18 cellular contexts compared by ENCODE assay signal in genomic region chr1:77557053-77557452, GRCh38.
"Had no signal": no experiment of that assay in that cellular context is flagged by ENCODE, and none has a peak within 500 bp of the region (broad histone marks: within the 10 kb centered on the region; RNA-seq: fewer than 3 reads in every experiment).

No MANE protein-coding gene starts in this region.

- H3K4me3 ChIP-seq: lower lobe of right lung, neural progenitor cell, ovary, sigmoid colon had no signal

- H3K9me3 Mint-ChIP-seq: activated naive CD4-positive, alpha-beta T cell treated with anti-CD3 and anti-CD28 coated beads, Interleukin-2, amount 10 ng/mL, durations not matched to agents 7 days and 5 days; activated T-helper 2 cell treated with anti-CD3 and anti-CD28 coated beads, Interferon-gamma antibody, Interleukin-2, Interleukin-4, amounts not matched to agents 10 μg/mL and 5 μg/mL and 100 μg/mL, durations not matched to agents 14 hours and 24 hours and 36 hours; central memory CD8-positive, alpha-beta T cell had no signal

- H3K9me3 ChIP-seq: lower lobe of right lung, ovary, sigmoid colon had no signal

- ATAC-seq: foreskin keratinocyte, left cardiac atrium, lower lobe of right lung had no signal

- H3K27me3 Mint-ChIP-seq: activated naive CD4-positive, alpha-beta T cell treated with anti-CD3 and anti-CD28 coated beads, Interleukin-2, amount 10 ng/mL, durations not matched to agents 7 days and 5 days; central memory CD8-positive, alpha-beta T cell had no signal

- H3K27ac ChIP-seq: brain microvascular endothelial cell, foreskin keratinocyte, lower lobe of right lung, neural progenitor cell, ovary, sigmoid colon had no signal

- H3K4me3 Mint-ChIP-seq: activated naive CD4-positive, alpha-beta T cell treated with anti-CD3 and anti-CD28 coated beads, Interleukin-2, amount 10 ng/mL, durations not matched to agents 7 days and 5 days; central memory CD8-positive, alpha-beta T cell; mesothelial cell of epicardium; neural progenitor cell had no signal

- DNase-seq: activated CD4-positive, alpha-beta T cell treated with anti-CD3 and anti-CD28 coated beads for 1 hour; activated CD4-positive, alpha-beta T cell treated with anti-CD3 and anti-CD28 coated beads, Interleukin-2, amount 50 U/mL, for 4 hours; activated naive CD4-positive, alpha-beta T cell treated with anti-CD3 and anti-CD28 coated beads, Interleukin-2, amount 10 ng/mL, durations not matched to agents 7 days and 5 days; activated T-cell treated with anti-CD3 and anti-CD28 coated beads for 4 hours; amniotic stem cell; brain microvascular endothelial cell; effector memory CD4-positive, alpha-beta T cell; foreskin keratinocyte; left cardiac atrium; lower lobe of right lung; ovary; sigmoid colon; stimulated activated CD4-positive, alpha-beta T cell treated with anti-CD3 and anti-CD28 coated beads, Interleukin-2, amount 100 ng/mL, for 24 hours; T1000 had no signal

- H2AFZ ChIP-seq: neural progenitor cell had no signal

- H3K4me2 ChIP-seq: neural progenitor cell had no signal

- H3K4me1 ChIP-seq: foreskin keratinocyte, lower lobe of right lung, neural progenitor cell, sigmoid colon had no signal

- H3K27me3 ChIP-seq: brain microvascular endothelial cell, foreskin keratinocyte, neural progenitor cell, ovary, sigmoid colon had no signal

- H3K4me1 Mint-ChIP-seq: central memory CD8-positive, alpha-beta T cell; neural progenitor cell had no signal

- H3K9ac ChIP-seq: neural progenitor cell had no signal

- H3K36me3 ChIP-seq: brain microvascular endothelial cell, neural progenitor cell, ovary had no signal

- H3K27ac Mint-ChIP-seq: activated naive CD4-positive, alpha-beta T cell treated with anti-CD3 and anti-CD28 coated beads, Interleukin-2, amount 10 ng/mL, durations not matched to agents 7 days and 5 days; activated T-helper 2 cell treated with anti-CD3 and anti-CD28 coated beads, Interferon-gamma antibody, Interleukin-2, Interleukin-4, amounts not matched to agents 10 μg/mL and 5 μg/mL and 100 μg/mL, durations not matched to agents 14 hours and 24 hours and 36 hours; mesothelial cell of epicardium; neural progenitor cell had no signal
